8 cellular contexts compared by ENCODE assay signal in genomic region chr11:123137496-123138270, GRCh38. TPM values are rescaled to one million over a fixed set of nuclear protein-coding genes. Genes with fewer than 3 reads are reported as not detected.
DNase-seq lines count a peak whose midpoint lies in the region; ATAC-seq and TF ChIP-seq lines count a peak whose summit lies in the region.

No MANE protein-coding gene starts in this region.

- H3K4me1 ChIP-seq in adrenal gland (replicated peaks in 1 of 2) (peaks cover 9 to 12% of the 10 kb centered on the region in 2 donors), iPS-18a (ENCODE audit: control insufficient read depth, low read depth, low read length) (peaks cover 11% of the 10 kb centered on the region)

- H3K36me3 ChIP-seq in adrenal gland (replicated peaks in 1 of 2) (no peaks in the 10 kb centered on the region), iPS-18a (ENCODE audit: control insufficient read depth, low read depth, low read length) (no peaks in the 10 kb centered on the region)

- 7 to 18% (median 13%) methylated on average over 21 to 23 of the region's 23 CpGs for WGBS in adrenal gland, 4 donors

- intact Hi-C loops in adrenal gland (cut with DNase I) = no loop called here

- H3K27me3 ChIP-seq in adrenal gland = no peaks in the 10 kb centered on the region
- no peaks in the 10 kb centered on the region for H3K27me3 ChIP-seq in iPS-18a (ENCODE audit: control insufficient read depth, insufficient read depth, low read length)

- peak in 1 of 2 donors; percentile 22 for TF ChIP-seq POLR2A in adrenal gland (IDR thresholded peaks at IDR 0.05)

- in situ Hi-C loops in GM13977 (cut with MboI; ENCODE audit: low pct_unique_long_range_greater_than_20kb, low sequenced_read_pairs, unreplicated experiment) = no loop called here

- no peaks in the 10 kb centered on the region for H3K9me3 ChIP-seq in adrenal gland (replicated peaks in 1 of 3)
- no peaks in the 10 kb centered on the region for H3K9me3 ChIP-seq in iPS-18a (ENCODE audit: control insufficient read depth, low read depth, low read length)

- H3K9ac ChIP-seq in iPS-18a (ENCODE audit: low read length) = peak overlapping the region; percentile 69

- DNase-seq in GM13977 (ENCODE audit: low spot score) = peak; percentile 33
- peak; percentile 52 to 88 (median 75) for DNase-seq in adrenal gland
- DNase-seq in smooth muscle cell of the brain vasculature (ENCODE audit: low read depth, low spot score) = peak; percentile 93
- no peak for DNase-seq in NCI-H748 treated with DMSO at 0.1 percent for 48 hours (lab: John Stamatoyannopoulos, UW)
- DNase-seq in stimulated activated CD4-positive, alpha-beta T cell treated with anti-CD3 and anti-CD28 coated beads, Interleukin-4, amount 100 ng/mL, for 1 hour = no peak
- DNase-seq in middle frontal gyrus (ENCODE audit: extremely low spot score, low spot score) = no peak

- ATAC-seq in HG02763 (IDR thresholded peaks at IDR 0.05; ENCODE audit: unreplicated experiment) = no peak

- H3K4me3 ChIP-seq in adrenal gland = peak overlapping the region in 1 of 4 donors; percentile 24
- no peak overlapping the region for H3K4me3 ChIP-seq in iPS-18a (ENCODE audit: low read length)

- TF ChIP-seq CTCF in GM13977 (IDR thresholded peaks at IDR 0.05; ENCODE audit: extremely low read depth, insufficient read depth, missing control alignments) (no peak), adrenal gland (IDR thresholded peaks at IDR 0.05) (no peak)

- peak overlapping the region in 4 of 5 donors; percentile 55 to 69 (median 60) for H3K27ac ChIP-seq in adrenal gland
- peak overlapping the region; percentile 82 for H3K27ac ChIP-seq in iPS-18a (ENCODE audit: low read length)

RNA-seq across cellular contexts. Expression of gene CLMP, which starts 57.4 kb away (rescaled TPM):
- 10 to 100 TPM; 10.4 to 26.3 (median 21.2) TPM for total RNA-seq in adrenal gland
- 10 to 100 TPM in 1 of 3 donors, 1 to 10 TPM in 2; 5.1 to 36.6 (median 5.3) TPM for polyA plus RNA-seq in adrenal gland

Comparison
In these comparisons a context has a peak if more than half of its experiments do, and no peak if none do; other contexts are left out.
1. DNase-seq: peak in GM13977 (single experiment), adrenal gland (7 of 7) and smooth muscle cell of the brain vasculature (single experiment); none in NCI-H748 treated with DMSO at 0.1 percent for 48 hours (single experiment), stimulated activated CD4-positive, alpha-beta T cell treated with anti-CD3 and anti-CD28 coated beads, Interleukin-4, amount 100 ng/mL, for 1 hour (single experiment) and middle frontal gyrus (single experiment).